In genomic region chr21:45872471-45872870, GRCh38 we compare ENCODE assay signal across 19 cellular contexts.
DNase-seq lines count a peak whose midpoint lies in the region; ATAC-seq, FAIRE-seq and TF ChIP-seq lines count a peak whose summit lies in the region.
"Had no signal": no experiment of that assay in that cellular context is flagged by ENCODE, and none has a peak within 500 bp of the region (broad histone marks: within the 10 kb centered on the region; RNA-seq: fewer than 3 reads in every experiment).

No MANE protein-coding gene starts in this region.

- H3K9me3 ChIP-seq in kidney (ENCODE audit: control insufficient read depth in 1 of 2, low read length in 2 of 2) (no peaks in the 10 kb centered on the region), neuronal stem cell (replicated peaks in 1 of 2; ENCODE audit: control insufficient read depth in 2 of 2, insufficient read depth in 1 of 2, low read depth in 1 of 2, low read length in 2 of 2) (no peaks in the 10 kb centered on the region)
- H3K9me3 ChIP-seq: Caco-2, HAP-1 had no signal

- H3K14ac ChIP-seq in neuronal stem cell (ENCODE audit: low read length) = no peak overlapping the region

- H3K9ac ChIP-seq in kidney (ENCODE audit: low read length in 2 of 2) = no peak overlapping the region
- H3K9ac ChIP-seq in neuronal stem cell (ENCODE audit: low read depth, low read length, poor library complexity) = no peak overlapping the region

- H3K36me3 Mint-ChIP-seq in natural killer cell treated with Interleukin-12 subunit alpha and Interleukin-12 subunit beta and Interleukin-15 and Interleukin-18, amount 100 ng/mL, for 72 hours = no peaks in the 10 kb centered on the region
- no peaks in the 10 kb centered on the region for H3K36me3 Mint-ChIP-seq in natural killer cell
- no peaks in the 10 kb centered on the region for H3K36me3 Mint-ChIP-seq in type B pancreatic cell
- H3K36me3 Mint-ChIP-seq: CD14-positive monocyte; CD8-positive, alpha-beta memory T cell had no signal

- no CpG with 5 or more reads among the region's 11 CpGs for WGBS in neuronal stem cell (ENCODE audit: extremely low coverage in 2 of 2, insufficient read length in 2 of 2, insufficient replicate concordance in 1 of 2), 2 donors

- intact Hi-C loops in natural killer cell (cut with micrococcal nuclease) = no loop called here
- intact Hi-C loops in kidney (cut with DNase I) = no loop called here

- TF ChIP-seq CTCF in natural killer cell (IDR thresholded peaks at IDR 0.05) = no peak
- no peak for TF ChIP-seq CTCF in kidney (IDR thresholded peaks at IDR 0.05; ENCODE audit: borderline replicate concordance, extremely low read depth, insufficient read depth)
- TF ChIP-seq CTCF in type B pancreatic cell (conservative IDR thresholded peaks at IDR 0.05) = no peak

- no peak for FAIRE-seq in kidney (lab: Jason Lieb, UNC)
- FAIRE-seq: A204.1, GM19239, H1 had no signal

- peak; percentile 3 for DNase-seq in natural killer cell treated with Interleukin-12 subunit alpha and Interleukin-12 subunit beta and Interleukin-15 and Interleukin-18, amount 100 ng/mL, for 72 hours (ENCODE audit: low spot score)
- DNase-seq in natural killer cell (no peak), kidney (peak; percentile 36), retina (peak; percentile 36), type B pancreatic cell (ENCODE audit: extremely low spot score, unreplicated experiment) (peak; percentile 32), neuronal stem cell (ENCODE audit: low spot score) (no peak)
- no peak for DNase-seq in stimulated activated CD4-positive, alpha-beta T cell treated with anti-CD3 and anti-CD28 coated beads, Interleukin-12 subunit alpha, Interleukin-12 subunit beta, amount 100 ng/mL, for 4 hours
- DNase-seq: Caco-2, DND-41, GF-D8 had no signal

- H4K8ac ChIP-seq in neuronal stem cell (ENCODE audit: low read depth, low read length) = no peak overlapping the region

- peaks cover 0 to 25% (median 0%) of the 10 kb centered on the region in 3 experiments for H3K27me3 ChIP-seq in neuronal stem cell (ENCODE audit: control insufficient read depth in 3 of 3, insufficient read depth in 3 of 3, low read depth in 1 of 3, low read length in 3 of 3)

- no peaks in the 10 kb centered on the region for H3K9me3 Mint-ChIP-seq in natural killer cell treated with Interleukin-12 subunit alpha and Interleukin-12 subunit beta and Interleukin-15 and Interleukin-18, amount 100 ng/mL, for 72 hours
- H3K9me3 Mint-ChIP-seq in natural killer cell = no peaks in the 10 kb centered on the region
- H3K9me3 Mint-ChIP-seq in type B pancreatic cell = no peaks in the 10 kb centered on the region
- H3K9me3 Mint-ChIP-seq: CD14-positive monocyte; CD8-positive, alpha-beta memory T cell had no signal

- no peak overlapping the region for H3K23ac ChIP-seq in neuronal stem cell (ENCODE audit: low read depth, low read length, poor library complexity)

- no peak overlapping the region for H2BK120ac ChIP-seq in neuronal stem cell (ENCODE audit: low read depth, low read length)

- no peak overlapping the region for H3K27ac Mint-ChIP-seq in natural killer cell treated with Interleukin-12 subunit alpha and Interleukin-12 subunit beta and Interleukin-15 and Interleukin-18, amount 100 ng/mL, for 72 hours
- H3K27ac Mint-ChIP-seq in natural killer cell (no peak overlapping the region), type B pancreatic cell (no peak overlapping the region)
- H3K27ac Mint-ChIP-seq: B cell; CD8-positive, alpha-beta memory T cell had no signal

- H2BK12ac ChIP-seq in neuronal stem cell (ENCODE audit: low read length) = no peak overlapping the region

- H3K4me3 ChIP-seq in kidney (ENCODE audit: low read length in 2 of 2) (no peak overlapping the region), neuronal stem cell (ENCODE audit: low read length in 2 of 2) (no peak overlapping the region)
- H3K4me3 ChIP-seq: HAP-1 had no signal

- H3K18ac ChIP-seq in neuronal stem cell (ENCODE audit: low read length) = no peak overlapping the region

- no peaks in the 10 kb centered on the region for H3K79me1 ChIP-seq in neuronal stem cell (ENCODE audit: low read depth, low read length)

- H3K4me3 Mint-ChIP-seq in natural killer cell treated with Interleukin-12 subunit alpha and Interleukin-12 subunit beta and Interleukin-15 and Interleukin-18, amount 100 ng/mL, for 72 hours = no peak overlapping the region
- H3K4me3 Mint-ChIP-seq in natural killer cell = no peak overlapping the region
- H3K4me3 Mint-ChIP-seq in type B pancreatic cell = no peak overlapping the region
- H3K4me3 Mint-ChIP-seq: B cell; CD14-positive monocyte; CD8-positive, alpha-beta memory T cell had no signal

- ATAC-seq in natural killer cell treated with Interleukin-12 subunit alpha and Interleukin-12 subunit beta and Interleukin-15 and Interleukin-18, amount 100 ng/mL, for 72 hours = no peak
- ATAC-seq in natural killer cell (no peak), HG02981 (IDR thresholded peaks at IDR 0.05; ENCODE audit: unreplicated experiment) (no peak)

- peaks cover 0 to 2% of the 10 kb centered on the region in 2 donors for H3K4me1 Mint-ChIP-seq in natural killer cell treated with Interleukin-12 subunit alpha and Interleukin-12 subunit beta and Interleukin-15 and Interleukin-18, amount 100 ng/mL, for 72 hours (ENCODE audit: low read depth in 2 of 2)
- H3K4me1 Mint-ChIP-seq in natural killer cell (no peaks in the 10 kb centered on the region), type B pancreatic cell (ENCODE audit: unreplicated experiment) (peaks cover 15% of the 10 kb centered on the region)
- H3K4me1 Mint-ChIP-seq: CD14-positive monocyte; CD8-positive, alpha-beta memory T cell had no signal

- H4K91ac ChIP-seq in neuronal stem cell (ENCODE audit: low read depth, low read length, poor library complexity) = no peak overlapping the region

- H3K4me1 ChIP-seq in kidney (ENCODE audit: control insufficient read depth in 1 of 2, insufficient read depth in 1 of 2, low read depth in 1 of 2, low read length in 2 of 2) (peaks cover 0 to 4% of the 10 kb centered on the region in 2 donors), neuronal stem cell (ENCODE audit: control insufficient read depth in 2 of 2, insufficient read depth in 1 of 2, low read depth in 1 of 2, low read length in 2 of 2) (peaks cover 13 to 23% of the 10 kb centered on the region in 2 donors)
- H3K4me1 ChIP-seq: HAP-1 had no signal

- no peak overlapping the region for H2BK5ac ChIP-seq in neuronal stem cell (ENCODE audit: low read length)

- no peak overlapping the region for H2BK15ac ChIP-seq in neuronal stem cell (ENCODE audit: low read length)

- no peak overlapping the region for H3K4ac ChIP-seq in neuronal stem cell (ENCODE audit: low read length)

- no peak overlapping the region for H3K4me2 ChIP-seq in neuronal stem cell (ENCODE audit: insufficient read depth, low read length, poor library complexity, severe bottlenecking)

- H3K36me3 ChIP-seq in kidney (ENCODE audit: control insufficient read depth in 1 of 2, insufficient read depth in 2 of 2, low read length in 2 of 2) (no peaks in the 10 kb centered on the region), neuronal stem cell (replicated peaks in 1 of 2; ENCODE audit: control insufficient read depth in 2 of 2, insufficient read depth in 2 of 2, low read length in 2 of 2) (no peaks in the 10 kb centered on the region)
- H3K36me3 ChIP-seq: HAP-1 had no signal

- H3K27ac ChIP-seq in kidney (ENCODE audit: low read depth in 2 of 2, low read length in 2 of 2) = no peak overlapping the region
- H3K27ac ChIP-seq in neuronal stem cell (replicated peaks; ENCODE audit: low read length) = no peak overlapping the region
- H3K27ac ChIP-seq: HL-60 had no signal

- no peak overlapping the region for H2AFZ ChIP-seq in neuronal stem cell (ENCODE audit: low read length)

- no peak overlapping the region for H2AK5ac ChIP-seq in neuronal stem cell (ENCODE audit: low read depth, low read length)

- peaks cover 8 to 9% of the 10 kb centered on the region in 2 donors for H3K27me3 Mint-ChIP-seq in natural killer cell treated with Interleukin-12 subunit alpha and Interleukin-12 subunit beta and Interleukin-15 and Interleukin-18, amount 100 ng/mL, for 72 hours
- H3K27me3 Mint-ChIP-seq in natural killer cell (ENCODE audit: low read depth in 2 of 2) = no peaks in the 10 kb centered on the region
- H3K27me3 Mint-ChIP-seq in type B pancreatic cell = peaks cover 17% of the 10 kb centered on the region
- H3K27me3 Mint-ChIP-seq: B cell had no signal

Comparison
In these comparisons a context has a peak if more than half of its experiments do, and no peak if none do; other contexts are left out.
1. DNase-seq: peak in natural killer cell treated with Interleukin-12 subunit alpha and Interleukin-12 subunit beta and Interleukin-15 and Interleukin-18, amount 100 ng/mL, for 72 hours (single experiment), kidney (single experiment), retina (single experiment) and type B pancreatic cell (single experiment); none in natural killer cell (single experiment), neuronal stem cell (single experiment) and stimulated activated CD4-positive, alpha-beta T cell treated with anti-CD3 and anti-CD28 coated beads, Interleukin-12 subunit alpha, Interleukin-12 subunit beta, amount 100 ng/mL, for 4 hours (single experiment).